15 cellular contexts compared by ENCODE assay signal in the genomic region with DNA sequence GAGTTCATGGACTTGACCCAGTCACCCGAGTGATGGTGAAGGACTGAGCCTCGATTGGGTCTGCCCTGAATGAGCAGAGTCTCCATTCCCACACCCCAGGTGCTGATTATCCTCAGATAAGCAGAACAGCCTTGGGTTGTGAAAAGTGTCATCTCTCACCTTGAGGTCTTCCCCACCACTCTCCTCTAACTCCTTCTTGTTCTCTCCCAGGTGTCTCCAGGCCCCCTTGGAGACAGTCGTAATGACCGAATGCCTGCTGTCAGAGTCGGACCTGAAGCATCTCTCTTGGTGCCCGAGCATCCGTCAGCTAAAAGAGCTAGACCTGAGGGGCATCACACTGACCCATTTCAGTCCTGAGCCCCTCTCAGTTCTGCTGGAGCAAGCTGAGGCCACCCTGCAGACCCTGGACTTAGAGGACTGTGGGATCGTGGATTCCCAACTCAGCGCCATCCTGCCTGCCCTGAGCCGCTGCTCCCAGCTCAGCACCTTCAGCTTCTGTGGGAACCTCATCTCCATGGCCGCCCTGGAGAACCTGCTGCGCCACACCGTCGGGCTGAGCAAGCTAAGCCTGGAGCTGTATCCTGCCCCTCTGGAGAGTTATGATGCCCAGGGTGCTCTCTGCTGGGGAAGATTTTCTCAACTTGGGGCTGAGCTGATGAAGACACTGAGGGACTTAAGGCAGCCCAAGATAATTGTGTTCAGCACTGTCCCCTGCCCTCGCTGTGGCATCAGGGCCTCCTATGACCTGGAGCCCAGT. TPM values are rescaled to one million over a fixed set of nuclear protein-coding genes. Genes with fewer than 3 reads are reported as not detected.
DNase-seq lines count a peak whose midpoint lies in the region; ATAC-seq lines count a peak whose summit lies in the region.
"Had no signal": no experiment of that assay in that cellular context is flagged by ENCODE, and none has a peak within 500 bp of the region (broad histone marks: within the 10 kb centered on the region; RNA-seq: fewer than 3 reads in every experiment).

No MANE protein-coding gene starts in this region.

- H3K27me3 Mint-ChIP-seq in stimulated activated memory B cell treated with anti-CD40 and anti-IgM and Interleukin-4, amounts not matched to agents 10 μg/mL and 1 μg/mL and 100 μg/mL, for 72 hours: peaks cover 22% of the 10 kb centered on the region

- no peaks in the 10 kb centered on the region for H3K36me3 Mint-ChIP-seq in stimulated activated memory B cell treated with anti-CD40 and anti-IgM and Interleukin-4, amounts not matched to agents 10 μg/mL and 1 μg/mL and 100 μg/mL, for 72 hours

- no peaks in the 10 kb centered on the region; the same call in 1 of the 2 replicates for H3K27me3 ChIP-seq in H7 (ENCODE audit: control insufficient read depth, insufficient read depth, low read length)

- H3K4me1 Mint-ChIP-seq in stimulated activated memory B cell treated with anti-CD40 and anti-IgM and Interleukin-4, amounts not matched to agents 10 μg/mL and 1 μg/mL and 100 μg/mL, for 72 hours: no peaks in the 10 kb centered on the region

- no peaks in the 10 kb centered on the region for H3K9me3 Mint-ChIP-seq in stimulated activated memory B cell treated with anti-CD40 and anti-IgM and Interleukin-4, amounts not matched to agents 10 μg/mL and 1 μg/mL and 100 μg/mL, for 72 hours
- H3K9me3 Mint-ChIP-seq: CD4-positive, alpha-beta T cell had no signal

- DNase-seq in AG20443 (ENCODE audit: low spot score) (peak; percentile 2), H7 (peak; percentile 3), islet precursor cell (peak; percentile 37), putamen (ENCODE audit: low spot score) (no peak), Right ventricle myocardium superior (no peak)
- DNase-seq: ACHN; AML-193; Caco-2; CD4-positive, alpha-beta T cell; GOT3; H9 had no signal

- H3K4me3 ChIP-seq in H7 (ENCODE audit: insufficient read depth, low read depth, low read length): no peak overlapping the region

- peak; percentile 36 for ATAC-seq in stimulated activated memory B cell treated with anti-CD40 and anti-IgM and Interleukin-4, amounts not matched to agents 10 μg/mL and 1 μg/mL and 100 μg/mL, for 72 hours
- ATAC-seq in HG03460 (IDR thresholded peaks at IDR 0.05; ENCODE audit: unreplicated experiment) (no peak), Right ventricle myocardium superior (ENCODE audit: poor library complexity) (no peak)

- intact Hi-C loops in Right ventricle myocardium superior (cut with DNase I): no loop called here

- no peak overlapping the region for H3K27ac Mint-ChIP-seq in stimulated activated memory B cell treated with anti-CD40 and anti-IgM and Interleukin-4, amounts not matched to agents 10 μg/mL and 1 μg/mL and 100 μg/mL, for 72 hours
- H3K27ac Mint-ChIP-seq: CD4-positive, alpha-beta T cell; H9 had no signal

- no peak overlapping the region for H3K4me3 Mint-ChIP-seq in stimulated activated memory B cell treated with anti-CD40 and anti-IgM and Interleukin-4, amounts not matched to agents 10 μg/mL and 1 μg/mL and 100 μg/mL, for 72 hours
- H3K4me3 Mint-ChIP-seq: CD4-positive, alpha-beta T cell; H9 had no signal

- H3K36me3 ChIP-seq in H7 (replicated peaks; ENCODE audit: control insufficient read depth, insufficient read depth, low read length): no peaks in the 10 kb centered on the region

RNA-seq across cellular contexts. Expression of a gene that starts 3.4 kb away (rescaled TPM):
- total RNA-seq in H7 (2014; rRNA removed; shearing (Covaris generic)): not detected in 2 replicates
- total RNA-seq in Right ventricle myocardium superior: not detected
- total RNA-seq: A172; Caco-2; CD4-positive, alpha-beta T cell; H9; HT-29 had no signal

RNA-seq across cellular contexts. Expression of a gene that starts 14.2 kb away (rescaled TPM):
- total RNA-seq in H7 (2014; rRNA removed; shearing (Covaris generic)): not detected in 2 replicates
- not detected for total RNA-seq in Right ventricle myocardium superior
- total RNA-seq: A172; Caco-2; CD4-positive, alpha-beta T cell; H9; HT-29 had no signal

RNA-seq across cellular contexts. Expression of a gene that starts 31.0 kb away (rescaled TPM):
- not detected in 2 replicates for total RNA-seq in H7 (2014; rRNA removed; shearing (Covaris generic))
- total RNA-seq in Right ventricle myocardium superior: not detected
- total RNA-seq: A172; Caco-2; CD4-positive, alpha-beta T cell; H9; HT-29 had no signal

RNA-seq across cellular contexts. Expression of a gene that starts 54.2 kb away (rescaled TPM):
- not detected in 2 replicates for total RNA-seq in H7 (2014; rRNA removed; shearing (Covaris generic))
- total RNA-seq in Right ventricle myocardium superior: not detected
- total RNA-seq: A172; Caco-2; CD4-positive, alpha-beta T cell; H9; HT-29 had no signal

Comparison
In these comparisons a context has a peak if more than half of its experiments do, and no peak if none do; other contexts are left out.
1. DNase-seq: peak in AG20443 (single experiment), H7 (single experiment) and islet precursor cell (single experiment); none in putamen (single experiment) and Right ventricle myocardium superior (single experiment).